In the genomic region with DNA sequence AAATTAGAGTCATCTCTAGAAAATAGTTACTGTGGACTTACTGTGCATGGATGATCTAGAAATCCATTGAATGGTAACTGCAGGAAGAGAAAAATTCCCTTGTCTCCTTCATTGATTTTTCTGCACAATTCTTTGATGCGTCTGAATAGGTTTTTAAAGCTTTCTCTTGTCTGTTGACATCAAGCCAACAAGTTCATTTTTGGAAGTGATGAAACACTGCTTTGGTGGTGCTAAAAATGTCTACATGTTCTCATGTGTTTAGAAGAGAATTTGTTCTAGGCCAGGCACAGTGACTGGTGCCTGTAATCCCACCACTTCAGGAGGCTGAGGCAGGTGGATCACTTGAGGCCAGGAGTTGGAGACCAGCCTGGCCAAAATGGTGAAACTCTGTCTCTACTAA, we compare ENCODE assay signal across 1 cellular context.
TF ChIP-seq lines count a peak whose summit lies in the region.

No MANE protein-coding gene starts in this region.

TF ChIP-seq in H1, 55 proteins besides CTCF, POLR2A, EP300 and RAD21 (continued from another document):
- TF ChIP-seq, protein P1, sequence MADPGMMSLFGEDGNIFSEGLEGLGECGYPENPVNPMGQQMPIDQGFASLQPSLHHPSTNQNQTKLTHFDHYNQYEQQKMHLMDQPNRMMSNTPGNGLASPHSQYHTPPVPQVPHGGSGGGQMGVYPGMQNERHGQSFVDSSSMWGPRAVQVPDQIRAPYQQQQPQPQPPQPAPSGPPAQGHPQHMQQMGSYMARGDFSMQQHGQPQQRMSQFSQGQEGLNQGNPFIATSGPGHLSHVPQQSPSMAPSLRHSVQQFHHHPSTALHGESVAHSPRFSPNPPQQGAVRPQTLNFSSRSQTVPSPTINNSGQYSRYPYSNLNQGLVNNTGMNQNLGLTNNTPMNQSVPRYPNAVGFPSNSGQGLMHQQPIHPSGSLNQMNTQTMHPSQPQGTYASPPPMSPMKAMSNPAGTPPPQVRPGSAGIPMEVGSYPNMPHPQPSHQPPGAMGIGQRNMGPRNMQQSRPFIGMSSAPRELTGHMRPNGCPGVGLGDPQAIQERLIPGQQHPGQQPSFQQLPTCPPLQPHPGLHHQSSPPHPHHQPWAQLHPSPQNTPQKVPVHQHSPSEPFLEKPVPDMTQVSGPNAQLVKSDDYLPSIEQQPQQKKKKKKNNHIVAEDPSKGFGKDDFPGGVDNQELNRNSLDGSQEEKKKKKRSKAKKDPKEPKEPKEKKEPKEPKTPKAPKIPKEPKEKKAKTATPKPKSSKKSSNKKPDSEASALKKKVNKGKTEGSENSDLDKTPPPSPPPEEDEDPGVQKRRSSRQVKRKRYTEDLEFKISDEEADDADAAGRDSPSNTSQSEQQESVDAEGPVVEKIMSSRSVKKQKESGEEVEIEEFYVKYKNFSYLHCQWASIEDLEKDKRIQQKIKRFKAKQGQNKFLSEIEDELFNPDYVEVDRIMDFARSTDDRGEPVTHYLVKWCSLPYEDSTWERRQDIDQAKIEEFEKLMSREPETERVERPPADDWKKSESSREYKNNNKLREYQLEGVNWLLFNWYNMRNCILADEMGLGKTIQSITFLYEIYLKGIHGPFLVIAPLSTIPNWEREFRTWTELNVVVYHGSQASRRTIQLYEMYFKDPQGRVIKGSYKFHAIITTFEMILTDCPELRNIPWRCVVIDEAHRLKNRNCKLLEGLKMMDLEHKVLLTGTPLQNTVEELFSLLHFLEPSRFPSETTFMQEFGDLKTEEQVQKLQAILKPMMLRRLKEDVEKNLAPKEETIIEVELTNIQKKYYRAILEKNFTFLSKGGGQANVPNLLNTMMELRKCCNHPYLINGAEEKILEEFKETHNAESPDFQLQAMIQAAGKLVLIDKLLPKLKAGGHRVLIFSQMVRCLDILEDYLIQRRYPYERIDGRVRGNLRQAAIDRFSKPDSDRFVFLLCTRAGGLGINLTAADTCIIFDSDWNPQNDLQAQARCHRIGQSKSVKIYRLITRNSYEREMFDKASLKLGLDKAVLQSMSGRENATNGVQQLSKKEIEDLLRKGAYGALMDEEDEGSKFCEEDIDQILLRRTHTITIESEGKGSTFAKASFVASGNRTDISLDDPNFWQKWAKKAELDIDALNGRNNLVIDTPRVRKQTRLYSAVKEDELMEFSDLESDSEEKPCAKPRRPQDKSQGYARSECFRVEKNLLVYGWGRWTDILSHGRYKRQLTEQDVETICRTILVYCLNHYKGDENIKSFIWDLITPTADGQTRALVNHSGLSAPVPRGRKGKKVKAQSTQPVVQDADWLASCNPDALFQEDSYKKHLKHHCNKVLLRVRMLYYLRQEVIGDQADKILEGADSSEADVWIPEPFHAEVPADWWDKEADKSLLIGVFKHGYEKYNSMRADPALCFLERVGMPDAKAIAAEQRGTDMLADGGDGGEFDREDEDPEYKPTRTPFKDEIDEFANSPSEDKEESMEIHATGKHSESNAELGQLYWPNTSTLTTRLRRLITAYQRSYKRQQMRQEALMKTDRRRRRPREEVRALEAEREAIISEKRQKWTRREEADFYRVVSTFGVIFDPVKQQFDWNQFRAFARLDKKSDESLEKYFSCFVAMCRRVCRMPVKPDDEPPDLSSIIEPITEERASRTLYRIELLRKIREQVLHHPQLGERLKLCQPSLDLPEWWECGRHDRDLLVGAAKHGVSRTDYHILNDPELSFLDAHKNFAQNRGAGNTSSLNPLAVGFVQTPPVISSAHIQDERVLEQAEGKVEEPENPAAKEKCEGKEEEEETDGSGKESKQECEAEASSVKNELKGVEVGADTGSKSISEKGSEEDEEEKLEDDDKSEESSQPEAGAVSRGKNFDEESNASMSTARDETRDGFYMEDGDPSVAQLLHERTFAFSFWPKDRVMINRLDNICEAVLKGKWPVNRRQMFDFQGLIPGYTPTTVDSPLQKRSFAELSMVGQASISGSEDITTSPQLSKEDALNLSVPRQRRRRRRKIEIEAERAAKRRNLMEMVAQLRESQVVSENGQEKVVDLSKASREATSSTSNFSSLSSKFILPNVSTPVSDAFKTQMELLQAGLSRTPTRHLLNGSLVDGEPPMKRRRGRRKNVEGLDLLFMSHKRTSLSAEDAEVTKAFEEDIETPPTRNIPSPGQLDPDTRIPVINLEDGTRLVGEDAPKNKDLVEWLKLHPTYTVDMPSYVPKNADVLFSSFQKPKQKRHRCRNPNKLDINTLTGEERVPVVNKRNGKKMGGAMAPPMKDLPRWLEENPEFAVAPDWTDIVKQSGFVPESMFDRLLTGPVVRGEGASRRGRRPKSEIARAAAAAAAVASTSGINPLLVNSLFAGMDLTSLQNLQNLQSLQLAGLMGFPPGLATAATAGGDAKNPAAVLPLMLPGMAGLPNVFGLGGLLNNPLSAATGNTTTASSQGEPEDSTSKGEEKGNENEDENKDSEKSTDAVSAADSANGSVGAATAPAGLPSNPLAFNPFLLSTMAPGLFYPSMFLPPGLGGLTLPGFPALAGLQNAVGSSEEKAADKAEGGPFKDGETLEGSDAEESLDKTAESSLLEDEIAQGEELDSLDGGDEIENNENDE (IDR thresholded peaks at IDR 0.05; ENCODE audit: insufficient replicate concordance, low read length), result no peak
- TF ChIP-seq, protein P2, sequence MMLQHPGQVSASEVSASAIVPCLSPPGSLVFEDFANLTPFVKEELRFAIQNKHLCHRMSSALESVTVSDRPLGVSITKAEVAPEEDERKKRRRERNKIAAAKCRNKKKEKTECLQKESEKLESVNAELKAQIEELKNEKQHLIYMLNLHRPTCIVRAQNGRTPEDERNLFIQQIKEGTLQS (IDR thresholded peaks at IDR 0.05; ENCODE audit: insufficient read depth, low read depth, low read length), result no peak
- TF ChIP-seq SRF (IDR thresholded peaks at IDR 0.05; ENCODE audit: low read depth, low read length), result no peak
- TF ChIP-seq TBP (IDR thresholded peaks at IDR 0.05; ENCODE audit: low read depth, low read length), result no peak
- no peak for TF ChIP-seq TEAD4 (IDR thresholded peaks at IDR 0.05; ENCODE audit: low read depth, low read length)
- no peak for TF ChIP-seq GTF2F1 (IDR thresholded peaks at IDR 0.05; ENCODE audit: borderline replicate concordance, low read depth, low read length)
- no peak for TF ChIP-seq CREB1 (IDR thresholded peaks at IDR 0.05)
- TF ChIP-seq KDM4A (IDR thresholded peaks at IDR 0.05; ENCODE audit: low read depth, low read length, severe bottlenecking), result no peak
- no peak for TF ChIP-seq TAF7 (optimal IDR thresholded peaks at IDR 0.05; ENCODE audit: borderline replicate concordance, low read depth, low read length)
- no peak for TF ChIP-seq JUND (IDR thresholded peaks at IDR 0.05; ENCODE audit: low read length)
- no peak for TF ChIP-seq SP4 (IDR thresholded peaks at IDR 0.05; ENCODE audit: low read length)
- TF ChIP-seq RXRA (IDR thresholded peaks at IDR 0.05; ENCODE audit: insufficient read depth, low read depth, low read length), result no peak
- no peak for TF ChIP-seq KDM1A (IDR thresholded peaks at IDR 0.05; ENCODE audit: borderline replicate concordance, low read length)
- no peak for TF ChIP-seq CBX5 (IDR thresholded peaks at IDR 0.05; ENCODE audit: low read depth, low read length)
- no peak for TF ChIP-seq SP1 (IDR thresholded peaks at IDR 0.05; ENCODE audit: low read depth, low read length)
- no peak for TF ChIP-seq MAFK (IDR thresholded peaks at IDR 0.05; ENCODE audit: low read depth, low read length)
- no peak for TF ChIP-seq PHF8 (conservative IDR thresholded peaks at IDR 0.05; ENCODE audit: low read depth, low read length)
